In the genomic region with DNA sequence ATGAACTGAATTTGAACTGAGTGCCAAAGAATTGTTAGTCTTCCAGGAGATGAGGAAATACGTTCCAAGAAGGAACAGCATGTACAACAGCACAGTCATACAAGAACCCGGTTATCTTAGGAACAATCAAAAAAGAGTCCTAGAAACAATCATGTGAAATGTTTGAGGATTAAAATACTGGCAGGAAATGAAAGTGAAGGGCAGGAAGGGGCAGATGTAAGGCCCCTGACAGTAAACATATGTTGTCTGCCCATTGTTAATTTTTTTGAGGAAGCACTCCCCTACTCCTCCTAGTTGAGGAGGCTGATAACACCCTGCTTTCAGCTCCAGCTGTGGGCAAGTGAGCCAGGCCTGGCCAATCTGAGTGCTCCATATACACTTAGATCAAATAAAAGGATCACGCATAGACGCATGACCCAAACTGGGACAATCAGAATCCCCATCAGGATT, we compare ENCODE assay signal across 14 cellular contexts.
DNase-seq lines count a peak whose midpoint lies in the region; ATAC-seq, FAIRE-seq and TF ChIP-seq lines count a peak whose summit lies in the region.
"Had no signal": no experiment of that assay in that cellular context is flagged by ENCODE, and none has a peak within 500 bp of the region (broad histone marks: within the 10 kb centered on the region; RNA-seq: fewer than 3 reads in every experiment).

No MANE protein-coding gene starts in this region.

- CTCF ChIA-PET in endothelial cell of umbilical vein (lab: Charles Lee) = interaction anchor here (1.1 to 2.2 kb wide), 3 partner anchors 45 to 112 kb away, joined by 3 to 11 read pairs (median 4); no protein-coding TSS in a partner anchor
- CTCF ChIA-PET in naive thymus-derived CD4-positive, alpha-beta T cell (lab: Charles Lee) = no interaction called here

- no peak for TF ChIP-seq CTCF in endothelial cell of umbilical vein (IDR thresholded peaks at IDR 0.05; ENCODE audit: extremely low read depth in 1 of 2, insufficient read depth in 1 of 2, low read depth in 1 of 2, low read length in 2 of 2)

- peak overlapping the region; percentile 5 for H3K9ac ChIP-seq in endothelial cell of umbilical vein (replicated peaks; ENCODE audit: extremely low read depth, insufficient read depth, low read length)

- no peak overlapping the region for H3K27ac Mint-ChIP-seq in naive thymus-derived CD4-positive, alpha-beta T cell
- H3K27ac Mint-ChIP-seq: activated T-helper 17 cell treated with anti-CD3 and anti-CD28 coated beads, Interleukin-2, amount 50 U/mL, for 72 hours had no signal

- ATAC-seq in naive thymus-derived CD4-positive, alpha-beta T cell = no peak
- ATAC-seq in GM19397 (IDR thresholded peaks at IDR 0.05; ENCODE audit: unreplicated experiment) = no peak

- H3K36me3 ChIP-seq in endothelial cell of umbilical vein (ENCODE audit: control insufficient read depth in 2 of 2, extremely low read depth in 1 of 2, insufficient read depth in 2 of 2, low read length in 2 of 2) = no peaks in the 10 kb centered on the region
- H3K36me3 ChIP-seq in muscle layer of duodenum (ENCODE audit: control insufficient read depth in 1 of 2, insufficient read depth in 2 of 2, low read length in 2 of 2) = no peaks in the 10 kb centered on the region
- no peaks in the 10 kb centered on the region for H3K36me3 ChIP-seq in naive thymus-derived CD4-positive, alpha-beta T cell (ENCODE audit: control insufficient read depth in 2 of 3, insufficient read depth in 3 of 3, low read length in 3 of 3)
- H3K36me3 ChIP-seq: colonic mucosa, thoracic aorta had no signal

- BruUV-seq in endothelial cell of umbilical vein (replicated peaks; lab: Mats Ljungman, UMichigan) = no TSS peak

- H3K4me1 Mint-ChIP-seq in naive thymus-derived CD4-positive, alpha-beta T cell = peaks cover 0 to 10% (median 4%) of the 10 kb centered on the region in 7 donors
- H3K4me1 Mint-ChIP-seq: activated T-helper 17 cell treated with anti-CD3 and anti-CD28 coated beads, Interleukin-2, amount 50 U/mL, for 72 hours; neural crest cell had no signal

- peaks cover 0 to 1% (median 0%) of the 10 kb centered on the region in 11 donors for H3K9me3 Mint-ChIP-seq in naive thymus-derived CD4-positive, alpha-beta T cell
- H3K9me3 Mint-ChIP-seq: activated T-helper 17 cell treated with anti-CD3 and anti-CD28 coated beads, Interleukin-2, amount 50 U/mL, for 72 hours; neural crest cell had no signal

- peak overlapping the region; percentile 26 for H2AFZ ChIP-seq in endothelial cell of umbilical vein (ENCODE audit: low read depth, low read length)

- DNase-seq in Ammon's horn (ENCODE audit: low spot score) (peak; percentile 38), NOMO-1 treated with dmso at 0.1 percent for 144 hours (lab: John Stamatoyannopoulos, UW; ENCODE audit: unreplicated experiment) (peak; percentile 19), endothelial cell of umbilical vein (ENCODE audit: low read depth, low spot score) (peak; percentile 75), kidney glomerular epithelial cell (lab: John Stamatoyannopoulos, UW) (no peak), NCI-H510A treated with DMSO at 0.1 percent for 48 hours (lab: John Stamatoyannopoulos, UW) (no peak)
- no peak for DNase-seq in naive thymus-derived CD4-positive, alpha-beta T cell
- DNase-seq: colonic mucosa, RPMI8226 had no signal

- intact Hi-C loops in endothelial cell of umbilical vein (cut with micrococcal nuclease) = loop anchor here (1.0 to 10.0 kb wide), 4 partner anchors 14 to 874 kb away; no protein-coding TSS in a partner anchor
- intact Hi-C loops in naive thymus-derived CD4-positive, alpha-beta T cell (cut with micrococcal nuclease) = no loop called here

- H3K4me1 ChIP-seq in endothelial cell of umbilical vein (ENCODE audit: control insufficient read depth, extremely low read depth, insufficient read depth, low read length) (peaks cover 46% of the 10 kb centered on the region), muscle layer of duodenum (ENCODE audit: control insufficient read depth in 1 of 2, insufficient read depth in 2 of 2, low read length in 2 of 2) (peaks cover 0 to 3% of the 10 kb centered on the region in 2 donors)
- no peaks in the 10 kb centered on the region for H3K4me1 ChIP-seq in naive thymus-derived CD4-positive, alpha-beta T cell (ENCODE audit: control insufficient read depth in 2 of 2, insufficient read depth in 2 of 2, low read length in 2 of 2)
- H3K4me1 ChIP-seq: colonic mucosa had no signal

- no peaks in the 10 kb centered on the region for H4K20me1 ChIP-seq in endothelial cell of umbilical vein (replicated peaks; ENCODE audit: control insufficient read depth, extremely low read depth, insufficient read depth, low read length)

- H3K27me3 Mint-ChIP-seq in naive thymus-derived CD4-positive, alpha-beta T cell = peaks cover 0 to 4% (median 2%) of the 10 kb centered on the region in 5 donors
- H3K27me3 Mint-ChIP-seq: activated T-helper 17 cell treated with anti-CD3 and anti-CD28 coated beads, Interleukin-2, amount 50 U/mL, for 72 hours had no signal

- no peak overlapping the region for H3K4me3 Mint-ChIP-seq in naive thymus-derived CD4-positive, alpha-beta T cell
- H3K4me3 Mint-ChIP-seq: activated T-helper 17 cell treated with anti-CD3 and anti-CD28 coated beads, Interleukin-2, amount 50 U/mL, for 72 hours; neural crest cell had no signal

- H3K9me3 ChIP-seq in endothelial cell of umbilical vein (replicated peaks; ENCODE audit: control insufficient read depth, insufficient read depth, low read length) (no peaks in the 10 kb centered on the region), muscle layer of duodenum (ENCODE audit: control insufficient read depth in 1 of 2, low read length in 2 of 2) (no peaks in the 10 kb centered on the region)
- no peaks in the 10 kb centered on the region for H3K9me3 ChIP-seq in naive thymus-derived CD4-positive, alpha-beta T cell (ENCODE audit: control insufficient read depth in 2 of 3, low read length in 3 of 3)
- H3K9me3 ChIP-seq: colonic mucosa, thoracic aorta had no signal

- POLR2A ChIA-PET in endothelial cell of umbilical vein (lab: Charles Lee) = no interaction called here
- POLR2A ChIA-PET in naive thymus-derived CD4-positive, alpha-beta T cell (lab: Charles Lee) = no interaction called here

- H3K79me2 ChIP-seq in endothelial cell of umbilical vein (ENCODE audit: control insufficient read depth, insufficient read depth, low read length) = no peaks in the 10 kb centered on the region

- no peaks in the 10 kb centered on the region for H3K36me3 Mint-ChIP-seq in naive thymus-derived CD4-positive, alpha-beta T cell

- no peak for TF ChIP-seq POLR2A in endothelial cell of umbilical vein (IDR thresholded peaks at IDR 0.05; ENCODE audit: low read depth, low read length)

- dilution Hi-C loops in endothelial cell of umbilical vein (cut with MboI; ENCODE audit: extremely low pct_ligation_motif_present, low sequenced_read_pairs) = no loop called here

- no peaks in the 10 kb centered on the region for H3K9me1 ChIP-seq in endothelial cell of umbilical vein (replicated peaks; ENCODE audit: control insufficient read depth, extremely low read depth, insufficient read depth, low read length)

- peak; percentile 75 for FAIRE-seq in endothelial cell of umbilical vein (lab: Jason Lieb, UNC)

- H3K4me2 ChIP-seq in endothelial cell of umbilical vein (ENCODE audit: insufficient read depth, low read length) = peak overlapping the region; percentile 36

- no peak overlapping the region for H3K4me3 ChIP-seq in endothelial cell of umbilical vein (replicated peaks in 1 of 3; ENCODE audit: insufficient read depth in 1 of 3, low read depth in 1 of 3, low read length in 3 of 3)
- no peak overlapping the region for H3K4me3 ChIP-seq in muscle layer of duodenum (ENCODE audit: low read depth in 1 of 2, low read length in 2 of 2)
- H3K4me3 ChIP-seq in naive thymus-derived CD4-positive, alpha-beta T cell (ENCODE audit: low read length) = no peak overlapping the region
- H3K4me3 ChIP-seq: colonic mucosa, thoracic aorta had no signal

- H3K27me3 ChIP-seq in endothelial cell of umbilical vein (ENCODE audit: control insufficient read depth in 2 of 2, insufficient read depth in 2 of 2, low read length in 2 of 2) (no peaks in the 10 kb centered on the region), muscle layer of duodenum (ENCODE audit: low read depth, low read length) (no peaks in the 10 kb centered on the region)
- no peaks in the 10 kb centered on the region for H3K27me3 ChIP-seq in naive thymus-derived CD4-positive, alpha-beta T cell (ENCODE audit: control insufficient read depth in 2 of 2, insufficient read depth in 2 of 2, low read length in 2 of 2)
- H3K27me3 ChIP-seq: colonic mucosa had no signal

- peak overlapping the region; percentile 77 for H3K27ac ChIP-seq in endothelial cell of umbilical vein (ENCODE audit: insufficient read depth, low read depth, low read length)
- H3K27ac ChIP-seq in muscle layer of duodenum (ENCODE audit: low read length) = peak overlapping the region; percentile 3
- no peak overlapping the region for H3K27ac ChIP-seq in naive thymus-derived CD4-positive, alpha-beta T cell (ENCODE audit: low read depth, low read length)
- H3K27ac ChIP-seq: colonic mucosa, HL-60, thoracic aorta had no signal

TF ChIP-seq in endothelial cell of umbilical vein, 7 proteins besides CTCF, POLR2A, EP300 and RAD21:
- TF ChIP-seq EZH2 (IDR thresholded peaks at IDR 0.05; ENCODE audit: borderline replicate concordance, low read depth, low read length, severe bottlenecking) (no peak), GATA2 (IDR thresholded peaks at IDR 0.05; ENCODE audit: insufficient read depth, insufficient read length, low read depth, low read length) (peak; percentile 93), MAX (IDR thresholded peaks at IDR 0.05; ENCODE audit: insufficient read depth, insufficient read length) (no peak), MYC (IDR thresholded peaks at IDR 0.05; ENCODE audit: low read depth, low read length) (no peak), FOS (IDR thresholded peaks at IDR 0.05; ENCODE audit: borderline replicate concordance, insufficient read depth, low read length) (peak; percentile 52), JUN (IDR thresholded peaks at IDR 0.05; ENCODE audit: borderline replicate concordance, insufficient read depth, insufficient read length, low read depth) (peak; percentile 38), POLR2AphosphoS5 (IDR thresholded peaks at IDR 0.05; ENCODE audit: insufficient read depth, low read depth, low read length) (peak; percentile 58)

Comparison
In these comparisons a context has a peak if more than half of its experiments do, and no peak if none do; other contexts are left out.
1. DNase-seq: peak in Ammon's horn (single experiment), NOMO-1 treated with dmso at 0.1 percent for 144 hours (single experiment) and endothelial cell of umbilical vein (single experiment); none in kidney glomerular epithelial cell (single experiment), naive thymus-derived CD4-positive, alpha-beta T cell (0 of 9) and NCI-H510A treated with DMSO at 0.1 percent for 48 hours (single experiment).